In the genomic region with DNA sequence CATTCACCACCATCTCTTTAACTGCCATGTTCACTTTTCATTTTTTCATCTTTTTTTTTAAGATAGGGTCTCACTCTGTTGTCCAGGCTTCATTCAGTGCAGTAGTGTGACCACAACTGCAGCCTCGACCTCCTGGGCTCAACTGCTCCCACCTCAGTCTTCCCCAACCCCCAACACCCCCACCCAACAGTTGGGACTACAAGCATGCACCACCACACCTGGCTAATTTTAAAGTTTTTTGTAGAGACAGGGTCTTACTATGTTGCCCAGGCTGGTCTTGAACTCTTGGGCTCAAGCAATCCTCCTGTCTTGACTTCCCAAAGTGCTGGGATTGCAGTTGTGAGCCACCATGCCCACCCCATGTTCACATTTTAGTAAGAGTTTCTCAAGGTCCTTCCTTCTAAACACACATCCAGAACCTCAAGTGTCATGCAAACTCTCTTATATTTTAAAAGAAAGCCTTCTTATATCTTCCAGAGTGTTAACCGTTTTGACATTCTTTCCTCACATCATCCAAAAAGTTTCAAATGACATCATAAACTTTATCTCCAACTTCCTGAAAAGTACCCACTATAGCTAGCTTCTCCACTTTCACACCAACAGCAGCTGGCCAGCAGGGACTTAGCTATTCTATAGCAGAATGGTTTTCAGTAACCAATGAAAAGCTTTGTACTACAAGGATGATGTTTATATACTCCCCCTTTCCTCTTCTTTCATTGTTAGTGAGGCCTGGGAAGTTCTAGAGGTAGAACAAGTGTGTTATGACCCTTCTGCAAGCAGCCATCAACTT, we compare ENCODE assay signal across 1 cellular context.
TF ChIP-seq lines count a peak whose summit lies in the region.

No MANE protein-coding gene starts in this region.

TF ChIP-seq in GM23338, 12 proteins besides CTCF, POLR2A, EP300 and RAD21 (continued from another document):
- TF ChIP-seq REST (IDR thresholded peaks at IDR 0.05; ENCODE audit: unreplicated experiment) (no peak), NANOG (IDR thresholded peaks at IDR 0.05; ENCODE audit: borderline replicate concordance) (no peak), JUNB (IDR thresholded peaks at IDR 0.05; ENCODE audit: unreplicated experiment) (no peak), EZH2 (IDR thresholded peaks at IDR 0.05; ENCODE audit: low read depth, unreplicated experiment) (no peak), STAT1 (IDR thresholded peaks at IDR 0.05; ENCODE audit: unreplicated experiment) (no peak), ZNF462 (CRISPR knock-in tag; IDR thresholded peaks at IDR 0.05) (no peak), ZNF114 (CRISPR knock-in tag; IDR thresholded peaks at IDR 0.05) (no peak)
